In the genomic region with DNA sequence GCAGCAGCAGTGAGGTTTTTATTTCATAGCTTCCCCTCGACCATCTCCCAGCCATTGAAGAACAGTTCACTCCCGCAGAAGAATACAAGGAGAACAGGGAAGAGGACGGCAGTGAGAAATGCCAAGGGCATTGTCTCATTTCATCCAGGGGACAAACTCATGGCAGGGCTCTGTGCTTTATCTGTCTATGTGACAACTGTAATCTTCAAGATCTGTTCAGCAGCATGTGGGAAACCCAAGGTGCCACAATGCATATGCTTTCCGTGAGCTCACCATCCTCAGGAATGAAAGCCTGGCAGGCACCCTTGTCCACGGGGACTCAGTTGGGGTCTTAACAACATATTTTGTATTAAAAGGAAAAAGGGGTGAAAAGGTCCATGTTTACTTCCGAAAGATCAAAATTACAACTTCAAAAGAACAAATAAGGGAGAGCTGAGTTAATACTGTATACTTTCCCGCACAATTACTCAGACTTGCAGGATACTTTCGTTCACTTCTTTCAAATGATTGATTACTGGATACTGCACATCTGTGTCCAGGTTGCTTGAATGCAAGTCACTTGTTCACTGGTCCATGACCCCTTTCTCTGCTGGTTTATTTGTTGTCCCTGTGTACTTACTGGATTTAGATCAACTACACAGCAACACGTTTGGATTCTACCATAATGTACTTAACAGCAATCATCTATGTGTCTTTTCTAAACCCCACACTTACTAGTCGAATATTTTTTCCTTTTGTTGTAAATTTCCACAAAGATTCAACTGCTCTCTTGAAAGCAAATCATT, we compare ENCODE assay signal across 28 cellular contexts.
DNase-seq lines count a peak whose midpoint lies in the region; ATAC-seq and TF ChIP-seq lines count a peak whose summit lies in the region.
"Had no signal": no experiment of that assay in that cellular context is flagged by ENCODE, and none has a peak within 500 bp of the region (broad histone marks: within the 10 kb centered on the region; RNA-seq: fewer than 3 reads in every experiment).

No MANE protein-coding gene starts in this region.

- H3K79me2 ChIP-seq in parathyroid adenoma (peaks cover 4% of the 10 kb centered on the region), OCI-LY7 (ENCODE audit: insufficient read depth, low read depth, low read length) (no peaks in the 10 kb centered on the region)

- intact Hi-C loops in Panc1 (cut with micrococcal nuclease; ENCODE audit: unreplicated experiment), result loop anchor here (10.0 kb wide), 2 partner anchors 97 to 127 kb away; a partner anchor contains a TSS
- intact Hi-C loops in OCI-LY7 (cut with micrococcal nuclease; ENCODE audit: unreplicated experiment), result no loop called here

- H3K9ac ChIP-seq in parathyroid adenoma, result no peak overlapping the region

- H2AFZ ChIP-seq in parathyroid adenoma (peak overlapping the region; percentile 43), OCI-LY7 (ENCODE audit: low read length) (no peak overlapping the region)

- peaks cover 26% of the 10 kb centered on the region for H3K4me1 Mint-ChIP-seq in activated T-cell treated with anti-CD3 and anti-CD28 coated beads, Interleukin-2, amount 50 U/mL, for 72 hours (ENCODE audit: low read depth)
- H3K4me1 Mint-ChIP-seq: stimulated activated naive B cell treated with anti-CD40 and anti-IgM and Interleukin-4, amounts not matched to agents 10 μg/mL and 1 μg/mL and 100 μg/mL, for 72 hours had no signal

- H3K36me3 ChIP-seq in Panc1 (ENCODE audit: control insufficient read depth, insufficient read depth, low read length) (no peaks in the 10 kb centered on the region), parathyroid adenoma (ENCODE audit: control insufficient read depth, insufficient read depth, low read length) (no peaks in the 10 kb centered on the region), OCI-LY7 (ENCODE audit: insufficient read depth, low read length) (no peaks in the 10 kb centered on the region)
- H3K36me3 ChIP-seq: esophagus muscularis mucosa, SJSA1 had no signal

- BruUV-seq in Panc1 (replicated peaks; lab: Mats Ljungman, UMichigan) (no TSS peak), OCI-LY7 (replicated peaks; lab: Mats Ljungman, UMichigan) (no TSS peak)

- H3K4me2 ChIP-seq in parathyroid adenoma (ENCODE audit: low read length) (no peak overlapping the region), OCI-LY7 (ENCODE audit: low read length) (no peak overlapping the region)

- no peak for ATAC-seq in activated T-cell treated with anti-CD3 and anti-CD28 coated beads, Interleukin-2, amount 50 U/mL, for 72 hours (replicated peaks in 1 of 2)
- ATAC-seq in Panc1, result no peak
- ATAC-seq in left lobe of liver, result peak; percentile 48
- ATAC-seq: heart left ventricle; naive thymus-derived CD4-positive, alpha-beta T cell; stimulated activated naive B cell treated with anti-CD40 and anti-IgM and Interleukin-4, amounts not matched to agents 10 μg/mL and 1 μg/mL and 100 μg/mL, for 72 hours had no signal

- H3K4me1 ChIP-seq in Panc1 (ENCODE audit: control insufficient read depth, insufficient read depth, low read length) (peaks cover 53% of the 10 kb centered on the region), parathyroid adenoma (peaks cover 25% of the 10 kb centered on the region), OCI-LY7 (ENCODE audit: insufficient read depth, low read length, poor library complexity, severe bottlenecking) (no peaks in the 10 kb centered on the region)

- no peak overlapping the region for H3K4me3 ChIP-seq in Panc1 (ENCODE audit: low read depth in 2 of 2, low read length in 2 of 2)
- H3K4me3 ChIP-seq in parathyroid adenoma (ENCODE audit: low read depth, low read length), result no peak overlapping the region
- no peak overlapping the region for H3K4me3 ChIP-seq in OCI-LY7 (ENCODE audit: low read depth, low read length, poor library complexity, severe bottlenecking)
- H3K4me3 ChIP-seq: esophagus muscularis mucosa, heart left ventricle, SJSA1, skin epidermis had no signal

- no peak for DNase-seq in activated T-cell treated with anti-CD3 and anti-CD28 coated beads, Interleukin-2, amount 50 U/mL, for 72 hours
- DNase-seq in activated T-cell treated with anti-CD3 and anti-CD28 coated beads for 4 hours (no peak), Panc1 (ENCODE audit: low read depth, low spot score) (no peak), left lobe of liver (ENCODE audit: low spot score) (no peak), OCI-LY7 (ENCODE audit: low spot score) (no peak), NAMALWA (ENCODE audit: low spot score) (no peak), NCI-H1092 treated with DMSO at 0.1 percent for 48 hours (lab: John Stamatoyannopoulos, UW) (no peak)
- DNase-seq: activated CD4-positive, alpha-beta T cell treated with anti-CD3 and anti-CD28 coated beads, Interleukin-2, amount 50 U/mL, for 48 hours; activated CD4-positive, CD25-positive, alpha-beta regulatory T cell treated with anti-CD3 and anti-CD28 coated beads, Interleukin-2, amount 50 U/mL, for 72 hours; activated naive CD4-positive, alpha-beta T cell; DMS79; foreskin fibroblast; HCEC 1CT; heart left ventricle; Kasumi-1; naive thymus-derived CD4-positive, alpha-beta T cell; NCI-H2171; RPMI8226; stimulated activated naive B cell treated with anti-CD40 and anti-IgM and Interleukin-4, amounts not matched to agents 10 μg/mL and 1 μg/mL and 100 μg/mL, for 72 hours; substantia nigra had no signal

- H3K9me3 ChIP-seq in Panc1 (ENCODE audit: control insufficient read depth, insufficient read depth, low read depth, low read length), result no peaks in the 10 kb centered on the region
- H3K9me3 ChIP-seq in parathyroid adenoma (ENCODE audit: control insufficient read depth, low read length), result no peaks in the 10 kb centered on the region
- H3K9me3 ChIP-seq in OCI-LY7 (ENCODE audit: low read length), result no peaks in the 10 kb centered on the region
- H3K9me3 ChIP-seq: esophagus muscularis mucosa, heart left ventricle, SJSA1 had no signal

- H3K27me3 ChIP-seq in Panc1 (ENCODE audit: control insufficient read depth, insufficient read depth, low read length) (no peaks in the 10 kb centered on the region), parathyroid adenoma (ENCODE audit: control insufficient read depth, insufficient read depth, low read length) (no peaks in the 10 kb centered on the region)
- H3K27me3 ChIP-seq: esophagus muscularis mucosa, heart left ventricle, SJSA1 had no signal

- peaks cover 5% of the 10 kb centered on the region for H3K27me3 Mint-ChIP-seq in activated T-cell treated with anti-CD3 and anti-CD28 coated beads, Interleukin-2, amount 50 U/mL, for 72 hours (ENCODE audit: low read depth)
- H3K27me3 Mint-ChIP-seq: dendritic cell treated with granulocyte-macrophage colony-stimulating factor and Interleukin-4, amounts not matched to agents 40 ng/mL and 50 ng/mL, for 4 days; stimulated activated naive B cell treated with anti-CD40 and anti-IgM and Interleukin-4, amounts not matched to agents 10 μg/mL and 1 μg/mL and 100 μg/mL, for 72 hours; type B pancreatic cell had no signal

- in situ Hi-C loops in Panc1 (cut with HindIII; ENCODE audit: low pct_unique_long_range_greater_than_20kb, low sequenced_read_pairs), result no loop called here

- H3K9me3 Mint-ChIP-seq in activated T-cell treated with anti-CD3 and anti-CD28 coated beads, Interleukin-2, amount 50 U/mL, for 72 hours, result no peaks in the 10 kb centered on the region
- H3K9me3 Mint-ChIP-seq: central memory CD8-positive, alpha-beta T cell; dendritic cell treated with granulocyte-macrophage colony-stimulating factor and Interleukin-4, amounts not matched to agents 40 ng/mL and 50 ng/mL, for 4 days; naive thymus-derived CD4-positive, alpha-beta T cell; stimulated activated naive B cell treated with anti-CD40 and anti-IgM and Interleukin-4, amounts not matched to agents 10 μg/mL and 1 μg/mL and 100 μg/mL, for 72 hours; T-helper 1 cell treated with Interleukin-12 subunit alpha and Interleukin-12 subunit beta and Interleukin-4 antibody, amounts not matched to agents 30 μg/mL and 1 μg/mL, for 36 hours; type B pancreatic cell had no signal

- POLR2A ChIA-PET in Panc1 (lab: Charles Lee) (no interaction called here), OCI-LY7 (lab: Charles Lee) (interaction anchor here (0.5 kb wide), 1 partner anchor 134 kb away, joined by 4 read pairs; no protein-coding TSS in a partner anchor)

- peak overlapping the region; percentile 54; the same call in 1 of the 2 replicates for H3K27ac ChIP-seq in Panc1 (ENCODE audit: low read length)
- no peak overlapping the region for H3K27ac ChIP-seq in parathyroid adenoma
- no peak overlapping the region for H3K27ac ChIP-seq in OCI-LY7 (ENCODE audit: low read depth, low read length, poor library complexity, severe bottlenecking)
- H3K27ac ChIP-seq: esophagus muscularis mucosa, heart left ventricle, SJSA1, skin epidermis had no signal

- TF ChIP-seq CTCF in Panc1 (IDR thresholded peaks at IDR 0.05) (no peak), parathyroid adenoma (IDR thresholded peaks at IDR 0.05) (no peak), OCI-LY7 (conservative IDR thresholded peaks at IDR 0.05; ENCODE audit: low read length) (no peak)

- H4K20me1 ChIP-seq in OCI-LY7 (ENCODE audit: insufficient read depth, low read length), result no peaks in the 10 kb centered on the region

- no peaks in the 10 kb centered on the region for H3K9me2 ChIP-seq in OCI-LY7 (ENCODE audit: insufficient read depth, low read length)

- no peaks in the 10 kb centered on the region for H3K36me3 Mint-ChIP-seq in activated T-cell treated with anti-CD3 and anti-CD28 coated beads, Interleukin-2, amount 50 U/mL, for 72 hours (ENCODE audit: insufficient read depth in 2 of 2)
- H3K36me3 Mint-ChIP-seq: naive thymus-derived CD4-positive, alpha-beta T cell; stimulated activated naive B cell treated with anti-CD40 and anti-IgM and Interleukin-4, amounts not matched to agents 10 μg/mL and 1 μg/mL and 100 μg/mL, for 72 hours had no signal

- CTCF ChIA-PET in Panc1 (lab: Charles Lee), result no interaction called here
- CTCF ChIA-PET in OCI-LY7 (lab: Charles Lee; ENCODE audit: unreplicated experiment), result no interaction called here

- H3K4me3 Mint-ChIP-seq in activated T-cell treated with anti-CD3 and anti-CD28 coated beads, Interleukin-2, amount 50 U/mL, for 72 hours, result no peak overlapping the region
- H3K4me3 Mint-ChIP-seq: central memory CD8-positive, alpha-beta T cell; dendritic cell treated with granulocyte-macrophage colony-stimulating factor and Interleukin-4, amounts not matched to agents 40 ng/mL and 50 ng/mL, for 4 days; naive thymus-derived CD4-positive, alpha-beta T cell; stimulated activated naive B cell treated with anti-CD40 and anti-IgM and Interleukin-4, amounts not matched to agents 10 μg/mL and 1 μg/mL and 100 μg/mL, for 72 hours; T-helper 1 cell treated with Interleukin-12 subunit alpha and Interleukin-12 subunit beta and Interleukin-4 antibody, amounts not matched to agents 30 μg/mL and 1 μg/mL, for 36 hours; type B pancreatic cell had no signal

- peak overlapping the region; percentile 4 for H3K27ac Mint-ChIP-seq in activated T-cell treated with anti-CD3 and anti-CD28 coated beads, Interleukin-2, amount 50 U/mL, for 72 hours
- H3K27ac Mint-ChIP-seq: dendritic cell treated with granulocyte-macrophage colony-stimulating factor and Interleukin-4, amounts not matched to agents 40 ng/mL and 50 ng/mL, for 4 days; stimulated activated naive B cell treated with anti-CD40 and anti-IgM and Interleukin-4, amounts not matched to agents 10 μg/mL and 1 μg/mL and 100 μg/mL, for 72 hours; type B pancreatic cell had no signal
